Comparison of ENCODE assay signal across 18 cellular contexts in genomic region chr20:5731753-5732366, GRCh38. TPM values are rescaled to one million over a fixed set of nuclear protein-coding genes. Genes with fewer than 3 reads are reported as not detected.
DNase-seq lines count a peak whose midpoint lies in the region; ATAC-seq and TF ChIP-seq lines count a peak whose summit lies in the region.
"Had no signal": no experiment of that assay in that cellular context is flagged by ENCODE, and none has a peak within 500 bp of the region (broad histone marks: within the 10 kb centered on the region; RNA-seq: fewer than 3 reads in every experiment).

No MANE protein-coding gene starts in this region.

- WGBS in esophagus muscularis mucosa = 69% methylated on average over 6 of the region's 6 CpGs
- WGBS in upper lobe of left lung, 2 donors = 52 to 66% methylated on average over 6 of the region's 6 CpGs

- POLR2A ChIA-PET in MCF 10A (lab: Yijun Ruan, JAX) = interaction anchor here (0.6 to 1.4 kb wide), 7 partner anchors 10 to 124 kb away, joined by 3 to 5 read pairs (median 4); no protein-coding TSS in a partner anchor
- POLR2A ChIA-PET in activated CD4-positive, alpha-beta memory T cell treated with anti-CD3 and anti-CD28 coated beads for 36 hours (lab: Charles Lee) = no interaction called here

- TF ChIP-seq POLR2A in breast epithelium (IDR thresholded peaks at IDR 0.05) (no peak), esophagus muscularis mucosa (IDR thresholded peaks at IDR 0.05; ENCODE audit: low read depth) (no peak), upper lobe of left lung (IDR thresholded peaks at IDR 0.05) (no peak)

- peak overlapping the region; percentile 21 to 58 for H3K27ac ChIP-seq in breast epithelium
- peak overlapping the region; percentile 60 to 83 (median 78) for H3K27ac ChIP-seq in esophagus muscularis mucosa (replicated peaks in 1 of 4)
- H3K27ac ChIP-seq in muscle layer of colon (ENCODE audit: low read depth, low read length) = peak overlapping the region; percentile 48
- peak overlapping the region; percentile 2 to 54 (median 24) for H3K27ac ChIP-seq in upper lobe of left lung
- H3K27ac ChIP-seq: ascending aorta, VCaP had no signal

- H3K4me3 ChIP-seq in breast epithelium (no peak overlapping the region), esophagus muscularis mucosa (no peak overlapping the region), muscle layer of colon (ENCODE audit: low read depth in 1 of 2, low read length in 2 of 2) (no peak overlapping the region), upper lobe of left lung (no peak overlapping the region)
- H3K4me3 ChIP-seq: ascending aorta had no signal

- H3K27me3 Mint-ChIP-seq in MCF 10A (ENCODE audit: insufficient read depth, unreplicated experiment) = no peaks in the 10 kb centered on the region
- no peaks in the 10 kb centered on the region for H3K27me3 Mint-ChIP-seq in activated CD4-positive, alpha-beta memory T cell treated with anti-CD3 and anti-CD28 coated beads for 36 hours

- H3K27me3 ChIP-seq in breast epithelium (no peaks in the 10 kb centered on the region), esophagus muscularis mucosa (no peaks in the 10 kb centered on the region), muscle layer of colon (ENCODE audit: control insufficient read depth in 1 of 2, insufficient read depth in 2 of 2, low read length in 2 of 2) (no peaks in the 10 kb centered on the region), upper lobe of left lung (no peaks in the 10 kb centered on the region)
- H3K27me3 ChIP-seq: ascending aorta had no signal

- no peaks in the 10 kb centered on the region for H3K36me3 ChIP-seq in breast epithelium
- no peaks in the 10 kb centered on the region for H3K36me3 ChIP-seq in esophagus muscularis mucosa
- no peaks in the 10 kb centered on the region for H3K36me3 ChIP-seq in muscle layer of colon (ENCODE audit: insufficient read depth, low read length)
- no peaks in the 10 kb centered on the region for H3K36me3 ChIP-seq in upper lobe of left lung
- H3K36me3 ChIP-seq: ascending aorta had no signal

- H3K9me3 ChIP-seq in breast epithelium (no peaks in the 10 kb centered on the region), esophagus muscularis mucosa (no peaks in the 10 kb centered on the region), muscle layer of colon (ENCODE audit: low read length) (no peaks in the 10 kb centered on the region), upper lobe of left lung (peaks cover 0 to 3% (median 0%) of the 10 kb centered on the region in 4 donors)
- H3K9me3 ChIP-seq: ascending aorta had no signal

- BruUV-seq in MCF 10A (replicated peaks; lab: Mats Ljungman, UMichigan) = no TSS peak

- DNase-seq in breast epithelium (ENCODE audit: low spot score in 2 of 2) (peak in 1 of 2 donors; percentile 30), MCF 10A (ENCODE audit: unreplicated experiment) (no peak), esophagus muscularis mucosa (ENCODE audit: extremely low spot score) (no peak), upper lobe of left lung (no peak), GM20000 (ENCODE audit: low spot score) (no peak)
- no peak for DNase-seq in activated CD4-positive, alpha-beta memory T cell treated with anti-CD3 and anti-CD28 coated beads for 36 hours
- DNase-seq: activated CD8-positive, alpha-beta memory T cell treated with anti-CD3 and anti-CD28 coated beads for 24 hours; CD8-positive, alpha-beta T cell; EL; HCEC 1CT; NCI-H1436 treated with DMSO at 0.1 percent for 48 hours; NCI-H226 had no signal

- TF ChIP-seq EP300 in esophagus muscularis mucosa (IDR thresholded peaks at IDR 0.05) (no peak), upper lobe of left lung (IDR thresholded peaks at IDR 0.05) (no peak)

- CTCF ChIA-PET in MCF 10A (lab: Yijun Ruan, JAX) = interaction anchor here (0.5 to 1.8 kb wide), 7 partner anchors 12 to 151 kb away, joined by 3 to 6 read pairs (median 3); no protein-coding TSS in a partner anchor
- CTCF ChIA-PET in activated CD4-positive, alpha-beta memory T cell treated with anti-CD3 and anti-CD28 coated beads for 36 hours (lab: Charles Lee) = interaction anchor here (0.6 kb wide), 1 partner anchor 174 kb away, joined by 3 read pairs; no protein-coding TSS in a partner anchor

- H3K9me3 Mint-ChIP-seq in MCF 10A (ENCODE audit: unreplicated experiment) = no peaks in the 10 kb centered on the region
- H3K9me3 Mint-ChIP-seq in activated CD4-positive, alpha-beta memory T cell treated with anti-CD3 and anti-CD28 coated beads for 36 hours = peaks cover 4% of the 10 kb centered on the region
- H3K9me3 Mint-ChIP-seq: activated T-helper 2 cell treated with anti-CD3 and anti-CD28 coated beads, Interferon-gamma antibody, Interleukin-2, Interleukin-4, amounts not matched to agents 10 μg/mL and 5 μg/mL and 100 μg/mL, durations not matched to agents 14 hours and 24 hours and 36 hours had no signal

- H3K4me1 ChIP-seq in breast epithelium (no peaks in the 10 kb centered on the region), esophagus muscularis mucosa (peaks cover 11 to 63% (median 50%) of the 10 kb centered on the region in 4 donors), muscle layer of colon (ENCODE audit: insufficient read depth, low read length) (peaks cover 15% of the 10 kb centered on the region), upper lobe of left lung (peaks cover 15 to 25% (median 16%) of the 10 kb centered on the region in 4 donors)
- H3K4me1 ChIP-seq: ascending aorta had no signal

- TF ChIP-seq CTCF in breast epithelium (IDR thresholded peaks at IDR 0.05) (no peak), MCF 10A (IDR thresholded peaks at IDR 0.05; ENCODE audit: unreplicated experiment) (no peak), esophagus muscularis mucosa (IDR thresholded peaks at IDR 0.05) (no peak), upper lobe of left lung (IDR thresholded peaks at IDR 0.05) (no peak), GM20000 (IDR thresholded peaks at IDR 0.05; ENCODE audit: extremely low read depth, missing control alignments) (no peak)

- no peak overlapping the region for H3K4me3 Mint-ChIP-seq in MCF 10A (ENCODE audit: unreplicated experiment)
- no peak overlapping the region for H3K4me3 Mint-ChIP-seq in activated CD4-positive, alpha-beta memory T cell treated with anti-CD3 and anti-CD28 coated beads for 36 hours
- H3K4me3 Mint-ChIP-seq: CD8-positive, alpha-beta T cell had no signal

- H3K36me3 Mint-ChIP-seq in MCF 10A (ENCODE audit: insufficient read depth, unreplicated experiment) = no peaks in the 10 kb centered on the region
- H3K36me3 Mint-ChIP-seq in activated CD4-positive, alpha-beta memory T cell treated with anti-CD3 and anti-CD28 coated beads for 36 hours = peaks cover 2% of the 10 kb centered on the region
- H3K36me3 Mint-ChIP-seq: CD8-positive, alpha-beta T cell had no signal

- intact Hi-C loops in breast epithelium (cut with DNase I; ENCODE audit: low total_unique reads) (no loop called here), MCF 10A (cut with micrococcal nuclease) (no loop called here), esophagus muscularis mucosa (cut with DNase I) (no loop called here)
- intact Hi-C loops in activated CD4-positive, alpha-beta memory T cell treated with anti-CD3 and anti-CD28 coated beads for 36 hours (cut with micrococcal nuclease) = loop anchor here (10.0 kb wide), 1 partner anchor 113 kb away; no protein-coding TSS in a partner anchor

- peaks cover 25% of the 10 kb centered on the region for H3K4me1 Mint-ChIP-seq in MCF 10A (ENCODE audit: insufficient read depth, unreplicated experiment)
- peaks cover 10% of the 10 kb centered on the region for H3K4me1 Mint-ChIP-seq in activated CD4-positive, alpha-beta memory T cell treated with anti-CD3 and anti-CD28 coated beads for 36 hours (ENCODE audit: low read depth)

- no peak overlapping the region for H3K9ac ChIP-seq in muscle layer of colon (ENCODE audit: low read length)

- ATAC-seq in upper lobe of left lung (ENCODE audit: low FRiP score in 2 of 2) (peak in 1 of 2 donors; percentile 19), GM18909 (IDR thresholded peaks at IDR 0.05; ENCODE audit: poor library complexity, unreplicated experiment) (no peak)
- ATAC-seq: CD8-positive, alpha-beta T cell; SK-N-SH treated with all-trans-retinoic acid at 6 μM for 48 hours had no signal

- H3K27ac Mint-ChIP-seq in MCF 10A (ENCODE audit: low read depth, unreplicated experiment) = no peak overlapping the region
- no peak overlapping the region for H3K27ac Mint-ChIP-seq in activated CD4-positive, alpha-beta memory T cell treated with anti-CD3 and anti-CD28 coated beads for 36 hours
- H3K27ac Mint-ChIP-seq: activated T-helper 2 cell treated with anti-CD3 and anti-CD28 coated beads, Interferon-gamma antibody, Interleukin-2, Interleukin-4, amounts not matched to agents 10 μg/mL and 5 μg/mL and 100 μg/mL, durations not matched to agents 14 hours and 24 hours and 36 hours; CD8-positive, alpha-beta T cell had no signal

RNA-seq across cellular contexts. Expression of gene SHLD1, which starts 18.3 kb away (rescaled TPM):
- total RNA-seq in breast epithelium (1 to 10 TPM; 2.7 to 7.3 (median 6.6) TPM), MCF 10A (2022) (2.3 and 3.3 TPM in 2 replicates), esophagus muscularis mucosa (1 to 10 TPM; 1.7 to 4.6 (median 2.6) TPM), upper lobe of left lung (1 to 10 TPM; 3.1 to 5.6 (median 4.5) TPM)
- total RNA-seq in activated CD4-positive, alpha-beta memory T cell treated with anti-CD3 and anti-CD28 coated beads for 36 hours = 1 to 10 TPM; 9.0 to 9.8 TPM
- total RNA-seq: ascending aorta had no signal

Comparison
In these comparisons a context has a peak if more than half of its experiments do, and no peak if none do; other contexts are left out.
1. H3K27ac ChIP-seq: peak in every context shown above with its lines; median percentile 78 in esophagus muscularis mucosa; 48 in muscle layer of colon; 40 in breast epithelium; 24 in upper lobe of left lung.